In genomic region chr3:41200669-41201021, GRCh38 we compare ENCODE assay signal across 8 cellular contexts. TPM values are rescaled to one million over a fixed set of nuclear protein-coding genes. Genes with fewer than 3 reads are reported as not detected.
A peak's percentile ranks its signal among the peaks of the same experiment; 100 is the strongest.
DNase-seq lines count a peak whose midpoint lies in the region; ATAC-seq and TF ChIP-seq lines count a peak whose summit lies in the region.

No MANE protein-coding gene starts in this region.

- intact Hi-C loops in left ventricle myocardium superior (cut with micrococcal nuclease), result loop anchor here (10.0 kb wide), 1 partner anchor 226 kb away; no protein-coding TSS in a partner anchor
- intact Hi-C loops in PC-3 (cut with micrococcal nuclease), result loop anchor here (1.0 to 5.0 kb wide), 7 partner anchors 67 to 873 kb away; no protein-coding TSS in a partner anchor

- H3K9me3 ChIP-seq in right atrium auricular region, result no peaks in the 10 kb centered on the region
- no peaks in the 10 kb centered on the region for H3K9me3 ChIP-seq in PC-3 (ENCODE audit: low read length)
- H3K9me3 ChIP-seq in stomach smooth muscle (ENCODE audit: control insufficient read depth in 2 of 2, low read length in 2 of 2), result no peaks in the 10 kb centered on the region

- H3K9ac ChIP-seq in PC-3 (ENCODE audit: low read length) (peak overlapping the region; percentile 57), stomach smooth muscle (ENCODE audit: low read length in 2 of 2) (peak overlapping the region; percentile 63 to 75)

- in situ Hi-C loops in brain microvascular endothelial cell (cut with HindIII; ENCODE audit: low pct_ligation_motif_present, low sequenced_read_pairs) (no loop called here), GM13976 (cut with MboI; ENCODE audit: low sequenced_read_pairs, unreplicated experiment) (no loop called here)

- H4K20me1 ChIP-seq in PC-3 (ENCODE audit: low read length), result peaks cover 56% of the 10 kb centered on the region

- H3K27me3 ChIP-seq in right atrium auricular region (no peaks in the 10 kb centered on the region), PC-3 (ENCODE audit: low read length) (no peaks in the 10 kb centered on the region), brain microvascular endothelial cell (replicated peaks) (no peaks in the 10 kb centered on the region), stomach smooth muscle (ENCODE audit: control insufficient read depth in 1 of 2, insufficient read depth in 2 of 2, low read length in 2 of 2) (no peaks in the 10 kb centered on the region)

- H2AFZ ChIP-seq in PC-3 (ENCODE audit: low read length), result no peak overlapping the region

- TF ChIP-seq CTCF in right atrium auricular region (IDR thresholded peaks at IDR 0.05), result no peak
- TF ChIP-seq CTCF in PC-3 (conservative IDR thresholded peaks at IDR 0.05; ENCODE audit: low read depth, low read length), result no peak
- TF ChIP-seq CTCF in brain microvascular endothelial cell (IDR thresholded peaks at IDR 0.05; ENCODE audit: low read depth, low read length, missing control alignments), result no peak
- TF ChIP-seq CTCF in GM13976 (IDR thresholded peaks at IDR 0.05; ENCODE audit: borderline replicate concordance, control extremely low read depth, extremely low read depth, insufficient read depth, missing control alignments), result no peak

- H3K4me3 ChIP-seq in right atrium auricular region (peak overlapping the region; percentile 82 to 97), PC-3 (ENCODE audit: low read length) (peak overlapping the region; percentile 90), brain microvascular endothelial cell (ENCODE audit: low read depth, low read length) (peak overlapping the region; percentile 93), stomach smooth muscle (ENCODE audit: low read length in 2 of 2) (peak overlapping the region; percentile 91 to 98)

- no peaks in the 10 kb centered on the region for H3F3A ChIP-seq in PC-3 (ENCODE audit: low read length, unreplicated experiment)

- peaks cover 0 to 51% of the 10 kb centered on the region in 2 donors for H3K4me1 ChIP-seq in right atrium auricular region
- H3K4me1 ChIP-seq in PC-3 (ENCODE audit: insufficient read depth, low read length), result peaks cover 27% of the 10 kb centered on the region
- H3K4me1 ChIP-seq in stomach smooth muscle (ENCODE audit: control insufficient read depth, insufficient read depth, low read length), result no peaks in the 10 kb centered on the region

- CTCF ChIA-PET in PC-3 (lab: Charles Lee), result no interaction called here

- peak overlapping the region; percentile 94 to 99 for H3K27ac ChIP-seq in right atrium auricular region
- H3K27ac ChIP-seq in PC-3 (ENCODE audit: low read length), result no peak overlapping the region
- peak overlapping the region; percentile 57 for H3K27ac ChIP-seq in brain microvascular endothelial cell
- peak overlapping the region; percentile 18 for H3K27ac ChIP-seq in stomach smooth muscle (ENCODE audit: low read length)

- ATAC-seq in left ventricle myocardium superior (no peak), PC-3 (peak; percentile 2; the same call in 1 of the 2 replicates)

- H3K9me2 ChIP-seq in PC-3 (replicated peaks; ENCODE audit: low read length), result no peaks in the 10 kb centered on the region

- no TSS peak for BruUV-seq in PC-3 (replicated peaks; lab: Mats Ljungman, UMichigan)

- DNase-seq in right atrium auricular region (ENCODE audit: low spot score), result no peak
- no peak for DNase-seq in left ventricle myocardium superior
- peak; percentile 39 for DNase-seq in PC-3
- peak; percentile 72 for DNase-seq in brain microvascular endothelial cell
- DNase-seq in left kidney (ENCODE audit: low read depth, low spot score), result peak; percentile 76
- DNase-seq in GM13976 (ENCODE audit: low spot score), result no peak
- no peak for DNase-seq in ureter (ENCODE audit: low spot score)

- POLR2A ChIA-PET in PC-3 (lab: Charles Lee; ENCODE audit: unreplicated experiment), result interaction anchor here (0.6 kb wide), 1 partner anchor 275 kb away, joined by 4 read pairs; no protein-coding TSS in a partner anchor

- H3K79me2 ChIP-seq in PC-3 (ENCODE audit: low read length), result peaks cover 62% of the 10 kb centered on the region

- H3K36me3 ChIP-seq in right atrium auricular region, result no peaks in the 10 kb centered on the region
- H3K36me3 ChIP-seq in PC-3 (ENCODE audit: low read depth, low read length), result no peaks in the 10 kb centered on the region
- no peaks in the 10 kb centered on the region for H3K36me3 ChIP-seq in brain microvascular endothelial cell (replicated peaks)
- H3K36me3 ChIP-seq in stomach smooth muscle (ENCODE audit: control insufficient read depth in 2 of 2, insufficient read depth in 2 of 2, low read length in 2 of 2), result no peaks in the 10 kb centered on the region

- H3K4me2 ChIP-seq in PC-3 (ENCODE audit: low read length), result peak overlapping the region; percentile 95

RNA-seq across cellular contexts. Expression of gene CTNNB1, which starts 1.3 kb away (rescaled TPM):
- total RNA-seq in right atrium auricular region, result 100 to 1,000 TPM; 156 to 261 TPM
- 145 TPM for total RNA-seq in left ventricle myocardium superior
- total RNA-seq in PC-3 (2014; rRNA removed), result 460 and 474 TPM in 2 replicates
- total RNA-seq in ureter, result 335 TPM

Comparison
In these comparisons a context has a peak if more than half of its experiments do, and no peak if none do; other contexts are left out.
1. DNase-seq: peak in PC-3 (single experiment), brain microvascular endothelial cell (single experiment) and left kidney (single experiment); none in right atrium auricular region (single experiment), left ventricle myocardium superior (single experiment), GM13976 (single experiment) and ureter (single experiment).
2. Peak in every context shown above with its lines, with median percentiles within 50 percentile points of each other: H3K4me3 ChIP-seq.